In the genomic region with DNA sequence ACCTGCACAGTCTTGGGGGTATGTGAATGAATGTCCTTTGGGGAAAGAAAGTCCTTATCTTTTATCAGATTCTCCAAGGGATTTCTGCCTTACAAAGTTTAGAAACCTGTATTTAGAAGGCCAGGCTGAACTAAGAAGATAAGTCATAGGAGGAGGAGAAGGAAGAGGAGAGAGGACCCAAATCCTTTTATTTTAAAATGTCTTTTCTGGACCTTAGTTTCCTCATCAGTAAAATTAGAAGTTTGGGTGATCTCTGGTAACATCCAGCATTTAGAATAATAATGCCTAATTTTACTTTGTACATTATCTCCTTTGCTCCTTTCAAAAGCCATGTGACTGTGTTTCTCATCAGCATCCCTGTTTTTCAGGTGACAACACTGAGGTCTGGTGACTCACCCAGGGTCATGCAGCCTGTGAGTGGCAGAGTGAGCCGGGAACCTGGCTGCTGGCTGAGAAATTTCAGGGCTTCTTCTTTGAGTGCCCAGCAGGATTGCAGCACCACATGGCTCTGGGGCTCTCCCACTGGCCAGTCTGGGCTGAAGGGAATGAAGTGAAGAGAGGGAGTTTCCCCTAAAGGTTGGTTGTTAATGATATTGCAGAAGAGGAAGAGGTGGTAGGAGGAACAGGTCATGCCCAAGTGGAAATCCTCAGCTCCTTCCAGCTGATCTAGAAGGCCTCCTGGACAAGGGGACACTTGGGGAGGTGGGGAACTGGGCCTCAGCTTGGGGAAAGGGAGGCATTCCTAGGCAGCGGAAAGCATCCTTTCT, we compare ENCODE assay signal across 10 cellular contexts. TPM values are rescaled to one million over a fixed set of nuclear protein-coding genes. Genes with fewer than 3 reads are reported as not detected.
A peak's percentile ranks its signal among the peaks of the same experiment; 100 is the strongest.
DNase-seq lines count a peak whose midpoint lies in the region; ATAC-seq and TF ChIP-seq lines count a peak whose summit lies in the region.
"Had no signal": no experiment of that assay in that cellular context is flagged by ENCODE, and none has a peak within 500 bp of the region (broad histone marks: within the 10 kb centered on the region; RNA-seq: fewer than 3 reads in every experiment).

No MANE protein-coding gene starts in this region.

- TF ChIP-seq CTCF in cardiac fibroblast (IDR thresholded peaks at IDR 0.05; ENCODE audit: low read depth, low read length) (no peak), mucosa of descending colon (IDR thresholded peaks at IDR 0.05) (no peak)

- no peaks in the 10 kb centered on the region for H3K4me1 ChIP-seq in HUES48 (ENCODE audit: control insufficient read depth, insufficient read depth, low read length)
- H3K4me1 ChIP-seq in mucosa of descending colon (ENCODE audit: low read depth) = peaks cover 50% of the 10 kb centered on the region

- in situ Hi-C loops in Caki2 (cut with HindIII; ENCODE audit: low pct_unique_long_range_greater_than_20kb, low sequenced_read_pairs) = no loop called here

- peak overlapping the region; percentile 8 for H3K27ac ChIP-seq in HUES48 (ENCODE audit: low read depth, low read length)

- H3K36me3 ChIP-seq in HUES48 (ENCODE audit: control insufficient read depth, insufficient read depth, low read length) = no peaks in the 10 kb centered on the region
- H3K36me3 ChIP-seq in mucosa of descending colon (ENCODE audit: low read depth) = no peaks in the 10 kb centered on the region

- H3K9ac ChIP-seq in HUES48 (ENCODE audit: low read depth, low read length) = no peak overlapping the region

- no peaks in the 10 kb centered on the region for H3K9me3 ChIP-seq in HUES48 (ENCODE audit: control insufficient read depth, insufficient read depth, low read length)
- H3K9me3 ChIP-seq in mucosa of descending colon = no peaks in the 10 kb centered on the region

- H3K27me3 ChIP-seq in HUES48 (ENCODE audit: control insufficient read depth, insufficient read depth, low read length) = no peaks in the 10 kb centered on the region

- peak; percentile 47 for ATAC-seq in mucosa of descending colon
- ATAC-seq in Right ventricle myocardium superior (ENCODE audit: poor library complexity) = no peak

- H3K4me3 ChIP-seq in HUES48 (ENCODE audit: low read depth, low read length) = no peak overlapping the region
- no peak overlapping the region for H3K4me3 ChIP-seq in cardiac fibroblast (replicated peaks in 1 of 2; ENCODE audit: low read depth in 2 of 2, low read length in 2 of 2)
- H3K4me3 ChIP-seq in mucosa of descending colon = no peak overlapping the region

- intact Hi-C loops in mucosa of descending colon (cut with DNase I, micrococcal nuclease) = no loop called here
- intact Hi-C loops in Right ventricle myocardium superior (cut with DNase I) = no loop called here

- DNase-seq in Caki2 (ENCODE audit: low read depth) (peak; percentile 78), cardiac fibroblast (ENCODE audit: low read depth in 2 of 2) (peak; percentile 26 to 31), mucosa of descending colon (peak in 2 of 3 donors; percentile 41 to 60), NCI-H1694 (lab: John Stamatoyannopoulos, UW) (no peak), Right ventricle myocardium superior (no peak)
- no peak for DNase-seq in central memory CD4-positive, alpha-beta T cell
- DNase-seq in activated CD8-positive, alpha-beta memory T cell treated with anti-CD3 and anti-CD28 coated beads for 24 hours = no peak
- DNase-seq: NCI-H2081, nucleus accumbens had no signal

RNA-seq across cellular contexts. Expression of a gene that starts 34.0 kb away (rescaled TPM):
- total RNA-seq in Caki2 (2014; rRNA removed; shearing (Covaris generic); ENCODE audit: low replicate concordance) = 40.0 and 81.4 TPM in 2 replicates
- total RNA-seq in mucosa of descending colon (100 to 1,000 TPM in 1 of 3 donors, 10 to 100 TPM in 2; 89.4 to 165 (median 94.7) TPM), Right ventricle myocardium superior (230 TPM)

Comparison
In these comparisons a context has a peak if more than half of its experiments do, and no peak if none do; other contexts are left out.
1. DNase-seq: peak in Caki2 (single experiment), cardiac fibroblast (2 of 2) and mucosa of descending colon (2 of 3); none in central memory CD4-positive, alpha-beta T cell (single experiment), NCI-H1694 (single experiment), Right ventricle myocardium superior (single experiment) and activated CD8-positive, alpha-beta memory T cell treated with anti-CD3 and anti-CD28 coated beads for 24 hours (single experiment).